In the genomic region with DNA sequence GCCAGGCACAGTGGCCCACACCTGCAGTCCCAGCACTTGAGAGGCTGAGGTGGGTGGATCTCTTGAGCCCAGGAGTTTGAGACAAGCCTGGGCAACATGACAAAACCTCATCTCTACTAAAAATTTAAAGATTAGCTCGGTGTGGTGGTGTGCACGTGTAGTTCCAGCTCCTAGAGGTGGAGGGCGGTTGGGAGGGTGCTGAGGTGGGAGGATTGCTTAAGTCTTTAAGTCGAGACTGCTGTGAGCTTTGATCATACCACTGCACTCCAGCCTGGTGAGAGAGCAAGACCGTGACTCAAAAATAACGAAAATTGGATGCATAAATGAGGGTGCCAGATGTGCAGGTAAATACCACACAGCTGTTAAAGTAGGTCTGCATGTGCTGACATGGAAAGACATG, we compare ENCODE assay signal across 1 cellular context.
TF ChIP-seq lines count a peak whose summit lies in the region.

No MANE protein-coding gene starts in this region.

TF ChIP-seq in GM23338, 12 proteins besides CTCF, POLR2A, EP300 and RAD21 (continued from another document):
- TF ChIP-seq, protein P1, sequence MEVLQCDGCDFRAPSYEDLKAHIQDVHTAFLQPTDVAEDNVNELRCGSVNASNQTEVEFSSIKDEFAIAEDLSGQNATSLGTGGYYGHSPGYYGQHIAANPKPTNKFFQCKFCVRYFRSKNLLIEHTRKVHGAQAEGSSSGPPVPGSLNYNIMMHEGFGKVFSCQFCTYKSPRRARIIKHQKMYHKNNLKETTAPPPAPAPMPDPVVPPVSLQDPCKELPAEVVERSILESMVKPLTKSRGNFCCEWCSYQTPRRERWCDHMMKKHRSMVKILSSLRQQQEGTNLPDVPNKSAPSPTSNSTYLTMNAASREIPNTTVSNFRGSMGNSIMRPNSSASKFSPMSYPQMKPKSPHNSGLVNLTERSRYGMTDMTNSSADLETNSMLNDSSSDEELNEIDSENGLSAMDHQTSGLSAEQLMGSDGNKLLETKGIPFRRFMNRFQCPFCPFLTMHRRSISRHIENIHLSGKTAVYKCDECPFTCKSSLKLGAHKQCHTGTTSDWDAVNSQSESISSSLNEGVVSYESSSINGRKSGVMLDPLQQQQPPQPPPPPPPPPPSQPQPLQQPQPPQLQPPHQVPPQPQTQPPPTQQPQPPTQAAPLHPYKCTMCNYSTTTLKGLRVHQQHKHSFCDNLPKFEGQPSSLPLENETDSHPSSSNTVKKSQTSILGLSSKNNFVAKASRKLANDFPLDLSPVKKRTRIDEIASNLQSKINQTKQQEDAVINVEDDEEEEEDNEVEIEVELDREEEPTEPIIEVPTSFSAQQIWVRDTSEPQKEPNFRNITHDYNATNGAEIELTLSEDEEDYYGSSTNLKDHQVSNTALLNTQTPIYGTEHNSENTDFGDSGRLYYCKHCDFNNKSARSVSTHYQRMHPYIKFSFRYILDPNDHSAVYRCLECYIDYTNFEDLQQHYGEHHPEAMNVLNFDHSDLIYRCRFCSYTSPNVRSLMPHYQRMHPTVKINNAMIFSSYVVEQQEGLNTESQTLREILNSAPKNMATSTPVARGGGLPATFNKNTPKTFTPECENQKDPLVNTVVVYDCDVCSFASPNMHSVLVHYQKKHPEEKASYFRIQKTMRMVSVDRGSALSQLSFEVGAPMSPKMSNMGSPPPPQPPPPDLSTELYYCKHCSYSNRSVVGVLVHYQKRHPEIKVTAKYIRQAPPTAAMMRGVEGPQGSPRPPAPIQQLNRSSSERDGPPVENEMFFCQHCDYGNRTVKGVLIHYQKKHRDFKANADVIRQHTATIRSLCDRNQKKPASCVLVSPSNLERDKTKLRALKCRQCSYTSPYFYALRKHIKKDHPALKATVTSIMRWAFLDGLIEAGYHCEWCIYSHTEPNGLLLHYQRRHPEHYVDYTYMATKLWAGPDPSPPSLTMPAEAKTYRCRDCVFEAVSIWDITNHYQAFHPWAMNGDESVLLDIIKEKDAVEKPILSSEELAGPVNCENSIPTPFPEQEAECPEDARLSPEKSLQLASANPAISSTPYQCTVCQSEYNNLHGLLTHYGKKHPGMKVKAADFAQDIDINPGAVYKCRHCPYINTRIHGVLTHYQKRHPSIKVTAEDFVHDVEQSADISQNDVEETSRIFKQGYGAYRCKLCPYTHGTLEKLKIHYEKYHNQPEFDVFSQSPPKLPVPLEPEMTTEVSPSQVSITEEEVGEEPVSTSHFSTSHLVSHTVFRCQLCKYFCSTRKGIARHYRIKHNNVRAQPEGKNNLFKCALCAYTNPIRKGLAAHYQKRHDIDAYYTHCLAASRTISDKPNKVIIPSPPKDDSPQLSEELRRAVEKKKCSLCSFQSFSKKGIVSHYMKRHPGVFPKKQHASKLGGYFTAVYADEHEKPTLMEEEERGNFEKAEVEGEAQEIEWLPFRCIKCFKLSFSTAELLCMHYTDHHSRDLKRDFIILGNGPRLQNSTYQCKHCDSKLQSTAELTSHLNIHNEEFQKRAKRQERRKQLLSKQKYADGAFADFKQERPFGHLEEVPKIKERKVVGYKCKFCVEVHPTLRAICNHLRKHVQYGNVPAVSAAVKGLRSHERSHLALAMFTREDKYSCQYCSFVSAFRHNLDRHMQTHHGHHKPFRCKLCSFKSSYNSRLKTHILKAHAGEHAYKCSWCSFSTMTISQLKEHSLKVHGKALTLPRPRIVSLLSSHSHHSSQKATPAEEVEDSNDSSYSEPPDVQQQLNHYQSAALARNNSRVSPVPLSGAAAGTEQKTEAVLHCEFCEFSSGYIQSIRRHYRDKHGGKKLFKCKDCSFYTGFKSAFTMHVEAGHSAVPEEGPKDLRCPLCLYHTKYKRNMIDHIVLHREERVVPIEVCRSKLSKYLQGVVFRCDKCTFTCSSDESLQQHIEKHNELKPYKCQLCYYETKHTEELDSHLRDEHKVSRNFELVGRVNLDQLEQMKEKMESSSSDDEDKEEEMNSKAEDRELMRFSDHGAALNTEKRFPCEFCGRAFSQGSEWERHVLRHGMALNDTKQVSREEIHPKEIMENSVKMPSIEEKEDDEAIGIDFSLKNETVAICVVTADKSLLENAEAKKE (CRISPR knock-in tag; IDR thresholded peaks at IDR 0.05), result no peak
- no peak for TF ChIP-seq ZNF114 (CRISPR knock-in tag; IDR thresholded peaks at IDR 0.05)
- no peak for TF ChIP-seq NANOG (IDR thresholded peaks at IDR 0.05; ENCODE audit: borderline replicate concordance)
